In genomic region chr11:67955461-67956007, GRCh38 we compare ENCODE assay signal across 8 cellular contexts. TPM values are rescaled to one million over a fixed set of nuclear protein-coding genes. Genes with fewer than 3 reads are reported as not detected.
DNase-seq lines count a peak whose midpoint lies in the region; ATAC-seq and TF ChIP-seq lines count a peak whose summit lies in the region.
"Not testable (repeated sequence)": the region's sequence is repeated elsewhere in the genome, so short reads cannot be mapped to it uniquely, and the experiment has no call there.

No MANE protein-coding gene starts in this region.

- H3K9me3 Mint-ChIP-seq in GM23338; activated naive CD4-positive, alpha-beta T cell treated with anti-CD3 and anti-CD28 coated beads, Interleukin-2, amount 50 U/mL, for 24 hours: not testable (repeated sequence)

- not testable (repeated sequence) for H3K27ac ChIP-seq in GM23338 (ENCODE audit: low read depth)

- H3K4me3 Mint-ChIP-seq in GM23338 = peak overlapping the region; percentile 82
- peak overlapping the region; percentile 91 for H3K4me3 Mint-ChIP-seq in activated naive CD4-positive, alpha-beta T cell treated with anti-CD3 and anti-CD28 coated beads, Interleukin-2, amount 50 U/mL, for 24 hours

- not testable (repeated sequence) for H3K27ac Mint-ChIP-seq in GM23338
- peak overlapping the region; percentile 51 for H3K27ac Mint-ChIP-seq in activated naive CD4-positive, alpha-beta T cell treated with anti-CD3 and anti-CD28 coated beads, Interleukin-2, amount 50 U/mL, for 24 hours

- not testable (repeated sequence) for H3K36me3 Mint-ChIP-seq in GM23338 (ENCODE audit: low read depth); activated naive CD4-positive, alpha-beta T cell treated with anti-CD3 and anti-CD28 coated beads, Interleukin-2, amount 50 U/mL, for 24 hours

- H3K27me3 Mint-ChIP-seq in GM23338 (ENCODE audit: insufficient read depth, low read depth, poor library complexity) = peaks cover 38% of the 10 kb centered on the region
- not testable (repeated sequence) for H3K27me3 Mint-ChIP-seq in activated naive CD4-positive, alpha-beta T cell treated with anti-CD3 and anti-CD28 coated beads, Interleukin-2, amount 50 U/mL, for 24 hours

- TF ChIP-seq CTCF in AG09319 (IDR thresholded peaks at IDR 0.05; ENCODE audit: low read depth, low read length) (peak; percentile 41), GM23338 (conservative IDR thresholded peaks at IDR 0.05; ENCODE audit: low read depth in 2 of 2) (peak; percentile 30 to 79), fibroblast of pulmonary artery (IDR thresholded peaks at IDR 0.05; ENCODE audit: low read length, missing control alignments) (peak; percentile 25)

- H4K20me1 ChIP-seq in GM23338 (replicated peaks; ENCODE audit: insufficient read depth) = not testable (repeated sequence)

- peak overlapping the region; percentile 88 for H3K4me2 ChIP-seq in GM23338

- peaks cover 34% of the 10 kb centered on the region for H3K4me1 Mint-ChIP-seq in GM23338
- H3K4me1 Mint-ChIP-seq in activated naive CD4-positive, alpha-beta T cell treated with anti-CD3 and anti-CD28 coated beads, Interleukin-2, amount 50 U/mL, for 24 hours = not testable (repeated sequence)

- peak; percentile 99 for ATAC-seq in GM23338

- not testable (repeated sequence) for H3F3A ChIP-seq in GM23338 (replicated peaks; ENCODE audit: low read depth)

- not testable (repeated sequence) for H2AFZ ChIP-seq in GM23338

- H3K9me2 ChIP-seq in GM23338 (ENCODE audit: insufficient read depth) = not testable (repeated sequence)

- H3K36me3 ChIP-seq in GM23338 (ENCODE audit: insufficient read depth) = not testable (repeated sequence)

- H3K4me3 ChIP-seq in GM23338 = peak overlapping the region; percentile 79
- peak overlapping the region; percentile 32 for H3K4me3 ChIP-seq in fibroblast of pulmonary artery (replicated peaks; ENCODE audit: low read depth, low read length)

- H3K79me2 ChIP-seq in GM23338 (replicated peaks; ENCODE audit: insufficient read depth) = not testable (repeated sequence)

- H3K4me1 ChIP-seq in GM23338 (ENCODE audit: insufficient read depth) = peaks cover 16% of the 10 kb centered on the region

- DNase-seq in AG09319 (ENCODE audit: extremely low read depth, low read depth) (peak; percentile 1), GM23338 (ENCODE audit: low spot score) (peak; percentile 70), NCI-H2171 (lab: John Stamatoyannopoulos, UW) (peak; percentile 11), T1000 (lab: John Stamatoyannopoulos, UW) (peak; percentile 65), fibroblast of pulmonary artery (ENCODE audit: low read depth) (peak; percentile 50), middle frontal gyrus (ENCODE audit: extremely low spot score, low spot score) (peak; percentile 9)
- peak; percentile 83 for DNase-seq in stimulated activated CD4-positive, alpha-beta T cell treated with anti-CD3 and anti-CD28 coated beads, Interleukin-4, amount 100 ng/mL, for 1 hour

- H3K27me3 ChIP-seq in GM23338 (ENCODE audit: insufficient read depth) = peaks cover 23% of the 10 kb centered on the region

TF ChIP-seq in GM23338, 12 proteins besides CTCF, POLR2A, EP300 and RAD21:
- peak; percentile 41; the same call in 1 of the 2 replicates for TF ChIP-seq CREB1 (CRISPR knock-in tag; IDR thresholded peaks at IDR 0.05; ENCODE audit: low read depth)

RNA-seq across cellular contexts. Expression of gene UNC93B1, which starts 48.4 kb away (rescaled TPM):
- total RNA-seq in GM23338 (2014; rRNA removed; shearing (Covaris generic)) = 28.0 and 34.4 TPM in 2 replicates
- polyA plus RNA-seq in GM23338 (2016; fragmentation: Nextera tagmentation; extraction: Ambion mirVana) = 15.7 and 16.2 TPM in 2 replicates

RNA-seq across cellular contexts. Expression of gene ALDH3B1, which starts 54.6 kb away (rescaled TPM):
- total RNA-seq in GM23338 (2014; rRNA removed; shearing (Covaris generic)) = not detected in 2 replicates
- polyA plus RNA-seq in GM23338 (2016; fragmentation: Nextera tagmentation; extraction: Ambion mirVana) = 0.17 and 0.52 TPM in 2 replicates

Comparison
In these comparisons a context has a peak if more than half of its experiments do, and no peak if none do; other contexts are left out.
1. DNase-seq: peak in every context shown above with its lines; median percentile 83 in stimulated activated CD4-positive, alpha-beta T cell treated with anti-CD3 and anti-CD28 coated beads, Interleukin-4, amount 100 ng/mL, for 1 hour; 70 in GM23338; 65 in T1000; 50 in fibroblast of pulmonary artery; 11 in NCI-H2171; 9 in middle frontal gyrus; 1 in AG09319.